ENCODE assay signal across 12 cellular contexts in the genomic region with DNA sequence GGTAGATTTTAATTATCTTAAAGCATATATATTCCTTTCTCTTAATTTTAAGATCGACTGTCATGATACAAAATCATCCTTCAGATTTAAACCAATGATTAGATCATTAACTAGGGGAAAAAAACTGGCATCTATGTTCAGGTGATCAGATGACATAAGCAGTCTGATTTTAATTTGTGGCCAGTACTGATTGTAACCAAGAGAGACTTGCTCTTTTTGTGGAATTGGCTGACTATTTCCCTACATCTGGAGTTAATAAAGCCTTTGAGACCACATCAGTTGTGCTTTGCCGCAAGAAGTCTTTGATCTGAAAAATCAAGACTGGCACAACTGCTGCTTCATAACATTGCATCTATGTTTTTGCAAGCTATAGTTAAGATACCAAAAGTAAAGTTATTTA.
A peak's percentile ranks its signal among the peaks of the same experiment; 100 is the strongest.
DNase-seq lines count a peak whose midpoint lies in the region; TF ChIP-seq lines count a peak whose summit lies in the region.
"Had no signal": no experiment of that assay in that cellular context is flagged by ENCODE, and none has a peak within 500 bp of the region (broad histone marks: within the 10 kb centered on the region; RNA-seq: fewer than 3 reads in every experiment).

No MANE protein-coding gene starts in this region.

- peak overlapping the region; percentile 18 for H3K4me2 ChIP-seq in GM23248 (ENCODE audit: unreplicated experiment)

- H3K9ac ChIP-seq in GM23248 = no peak overlapping the region
- H3K9ac ChIP-seq in SK-N-MC (ENCODE audit: insufficient read length) = peak overlapping the region; percentile 19

- WGBS in GM23248 (ENCODE audit: low coverage in 1 of 2, low lambda C conversion rate in 2 of 2, missing lambda C conversion rate in 2 of 2), 2 experiments = 5% methylated on average over 2 of the region's 2 CpGs

- TF ChIP-seq CTCF in fibroblast of pulmonary artery (IDR thresholded peaks at IDR 0.05; ENCODE audit: low read length, missing control alignments) = no peak

- no peaks in the 10 kb centered on the region; the same call in 1 of the 2 replicates for H3K9me2 ChIP-seq in GM23248 (ENCODE audit: insufficient read depth)

- no peaks in the 10 kb centered on the region for H3K9me3 ChIP-seq in GM23248 (ENCODE audit: low read depth)
- H3K9me3 ChIP-seq in SK-N-MC (ENCODE audit: low read depth, low read length) = no peaks in the 10 kb centered on the region
- H3K9me3 ChIP-seq: SJCRH30 had no signal

- H2AFZ ChIP-seq in GM23248 = no peak overlapping the region

- H4K20me1 ChIP-seq in GM23248 (ENCODE audit: insufficient read depth) = peaks cover 3% of the 10 kb centered on the region; the same call in 1 of the 2 replicates

- peaks cover 22% of the 10 kb centered on the region for H3F3A ChIP-seq in GM23248 (ENCODE audit: insufficient read depth)

- H3K27ac ChIP-seq in GM23248 = no peak overlapping the region
- H3K27ac ChIP-seq in SK-N-MC = no peak overlapping the region
- H3K27ac ChIP-seq: SJCRH30 had no signal

- no peaks in the 10 kb centered on the region for H3K27me3 ChIP-seq in GM23248 (replicated peaks; ENCODE audit: insufficient read depth)
- H3K27me3 ChIP-seq: SJCRH30 had no signal

- H3K4me3 ChIP-seq in GM23248 (0 out of 2 replicates have a peak overlapping the region, but pooled peaks have one; percentile 8), SK-N-MC (peak overlapping the region; percentile 67), fibroblast of pulmonary artery (replicated peaks; ENCODE audit: low read depth, low read length) (no peak overlapping the region)
- H3K4me3 ChIP-seq: SJCRH30 had no signal

- peaks cover 84% of the 10 kb centered on the region for H3K79me2 ChIP-seq in GM23248 (ENCODE audit: insufficient read depth)

- in situ Hi-C loops in GM23248 (cut with MboI) = no loop called here

- H3K4me1 ChIP-seq in GM23248 (ENCODE audit: insufficient read depth) = peaks cover 54% of the 10 kb centered on the region

- 0 out of 2 replicates have a peak, but pooled peaks cover 5% of the 10 kb centered on the region for H3K36me3 ChIP-seq in GM23248 (ENCODE audit: low read depth)
- H3K36me3 ChIP-seq in SK-N-MC (ENCODE audit: insufficient read depth, low read length) = peaks cover 9% of the 10 kb centered on the region

- DNase-seq in GM23248 (peak; percentile 64), SK-N-MC (ENCODE audit: low read depth, low spot score) (no peak), fibroblast of pulmonary artery (ENCODE audit: low read depth) (peak; percentile 57), smooth muscle cell of the brain vasculature (ENCODE audit: low read depth, low spot score) (peak; percentile 85), GOT3 (lab: John Stamatoyannopoulos, UW) (no peak), RKO (ENCODE audit: low spot score) (no peak)
- no peak for DNase-seq in stimulated activated CD4-positive, alpha-beta T cell treated with anti-CD3 and anti-CD28 coated beads, Interleukin-4, amount 100 ng/mL, for 1 hour
- DNase-seq: activated naive CD8-positive, alpha-beta T cell treated with anti-CD3 and anti-CD28 coated beads, Interleukin-2, amount 10 ng/mL, durations not matched to agents 7 days and 5 days; naive B cell; NCI-H1694; right cardiac atrium; SJCRH30 had no signal

Comparison
In these comparisons a context has a peak if more than half of its experiments do, and no peak if none do; other contexts are left out.
1. DNase-seq: peak in GM23248 (single experiment), fibroblast of pulmonary artery (single experiment) and smooth muscle cell of the brain vasculature (single experiment); none in SK-N-MC (single experiment), GOT3 (single experiment), RKO (single experiment) and stimulated activated CD4-positive, alpha-beta T cell treated with anti-CD3 and anti-CD28 coated beads, Interleukin-4, amount 100 ng/mL, for 1 hour (single experiment).